ENCODE assay signal across 28 cellular contexts in the genomic region with DNA sequence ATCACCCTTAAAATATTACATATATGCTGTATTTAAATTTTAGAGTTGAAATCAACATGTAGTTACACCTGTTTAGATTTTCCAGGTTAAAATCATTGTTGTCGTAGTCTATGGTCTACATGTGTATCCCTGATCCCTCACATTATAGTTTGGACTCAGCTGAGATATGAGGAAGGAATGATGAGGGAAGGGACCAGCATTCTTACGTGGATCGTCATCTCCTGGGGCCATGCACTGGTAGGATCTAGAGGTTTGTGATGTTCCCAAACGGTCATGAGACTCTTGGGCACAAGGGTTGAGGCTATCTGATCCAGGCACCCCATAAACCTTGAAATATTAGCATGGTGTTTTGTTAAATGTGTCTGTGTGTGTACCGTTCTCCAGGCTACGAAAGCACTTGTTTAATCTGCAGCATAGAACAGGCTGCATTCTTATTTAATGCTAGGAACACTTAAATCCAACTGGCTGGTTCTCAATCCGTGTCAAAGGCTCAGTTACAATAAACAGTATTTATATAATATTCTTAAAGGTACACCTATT. TPM values are rescaled to one million over a fixed set of nuclear protein-coding genes. Genes with fewer than 3 reads are reported as not detected.
DNase-seq lines count a peak whose midpoint lies in the region; ATAC-seq and TF ChIP-seq lines count a peak whose summit lies in the region.
"Had no signal": no experiment of that assay in that cellular context is flagged by ENCODE, and none has a peak within 500 bp of the region (broad histone marks: within the 10 kb centered on the region; RNA-seq: fewer than 3 reads in every experiment).

No MANE protein-coding gene starts in this region.

- TF ChIP-seq CTCF in OCI-LY7 (conservative IDR thresholded peaks at IDR 0.05; ENCODE audit: low read length), result no peak
- TF ChIP-seq CTCF in smooth muscle cell (IDR thresholded peaks at IDR 0.05; ENCODE audit: borderline replicate concordance, insufficient read depth, poor library complexity, severe bottlenecking), result no peak
- TF ChIP-seq CTCF in esophagus squamous epithelium (IDR thresholded peaks at IDR 0.05), result no peak

- H3K4me1 Mint-ChIP-seq in T-cell, result peaks cover 6 to 11% (median 9%) of the 10 kb centered on the region in 3 donors

- no peaks in the 10 kb centered on the region for H4K20me1 ChIP-seq in OCI-LY7 (ENCODE audit: insufficient read depth, low read length)
- H4K20me1 ChIP-seq in smooth muscle cell (ENCODE audit: low read depth), result no peaks in the 10 kb centered on the region

- DNase-seq in EH (ENCODE audit: low read depth) (peak; percentile 32), OCI-LY7 (ENCODE audit: low spot score) (no peak), left ventricle myocardium superior (no peak), smooth muscle cell (lab: John Stamatoyannopoulos, UW; ENCODE audit: unreplicated experiment) (no peak), T-cell (no peak), esophagus squamous epithelium (lab: John Stamatoyannopoulos, UW) (no peak)
- no peak for DNase-seq in activated CD4-positive, CD25-positive, alpha-beta regulatory T cell treated with anti-CD3 and anti-CD28 coated beads, Interleukin-2, amount 50 U/mL, for 72 hours
- DNase-seq: activated CD8-positive, alpha-beta T cell treated with anti-CD3 and anti-CD28 coated beads, Interleukin-2, amount 10 ng/mL, durations not matched to agents 7 days and 5 days; activated naive CD4-positive, alpha-beta T cell treated with anti-CD3 and anti-CD28 coated beads, Interleukin-2, amount 50 U/mL, for 16 hours; amniotic stem cell; CD4-positive, alpha-beta T cell; DND-41; immature natural killer cell; MV-4-11; naive thymus-derived CD8-positive, alpha-beta T cell; NCI-H1436 treated with DMSO at 0.1 percent for 48 hours; NCI-H2081 treated with DMSO at 0.1 percent for 48 hours; NCI-H2227 treated with DMSO at 0.1 percent for 48 hours; NCI-H526 treated with DMSO at 0.1 percent for 48 hours; occipital lobe; SIG-M5; upper lobe of right lung had no signal

- no peak for TF ChIP-seq POLR2A in esophagus squamous epithelium (IDR thresholded peaks at IDR 0.05)

- H3K4me1 ChIP-seq in OCI-LY7 (ENCODE audit: insufficient read depth, low read length, poor library complexity, severe bottlenecking) (peaks cover 31% of the 10 kb centered on the region), smooth muscle cell (ENCODE audit: low read depth) (peaks cover 12% of the 10 kb centered on the region), esophagus squamous epithelium (peaks cover 0 to 29% (median 16%) of the 10 kb centered on the region in 3 donors)
- H3K4me1 ChIP-seq: breast epithelium had no signal

- no TSS peak for BruUV-seq in OCI-LY7 (replicated peaks; lab: Mats Ljungman, UMichigan)

- no peaks in the 10 kb centered on the region for H3K27me3 ChIP-seq in smooth muscle cell (ENCODE audit: low read depth)
- no peaks in the 10 kb centered on the region for H3K27me3 ChIP-seq in esophagus squamous epithelium
- H3K27me3 ChIP-seq: breast epithelium, upper lobe of right lung had no signal

- CTCF ChIA-PET in OCI-LY7 (lab: Charles Lee; ENCODE audit: unreplicated experiment), result no interaction called here
- CTCF ChIA-PET in T-cell (lab: Charles Lee), result no interaction called here

- POLR2A ChIA-PET in OCI-LY7 (lab: Charles Lee), result no interaction called here
- POLR2A ChIA-PET in T-cell (lab: Charles Lee), result no interaction called here

- H3K36me3 ChIP-seq in OCI-LY7 (ENCODE audit: insufficient read depth, low read length) (no peaks in the 10 kb centered on the region), smooth muscle cell (ENCODE audit: low read depth) (no peaks in the 10 kb centered on the region), esophagus squamous epithelium (no peaks in the 10 kb centered on the region)
- H3K36me3 ChIP-seq: breast epithelium, upper lobe of right lung had no signal

- H3K36me3 Mint-ChIP-seq in T-cell, result no peaks in the 10 kb centered on the region
- H3K36me3 Mint-ChIP-seq: immature natural killer cell; naive thymus-derived CD8-positive, alpha-beta T cell; stimulated activated effector memory CD8-positive, alpha-beta T cell treated with anti-CD3 and anti-CD28 coated beads, Interleukin-12 subunit alpha, Interleukin-12 subunit beta, amount 100 ng/mL, for 72 hours had no signal

- H3K4me2 ChIP-seq in OCI-LY7 (ENCODE audit: low read length) (peak overlapping the region; percentile 56; the same call in 1 of the 2 replicates), smooth muscle cell (peak overlapping the region; percentile 74)

- peak; percentile 49 for ATAC-seq in left ventricle myocardium superior
- no peak for ATAC-seq in T-cell (replicated peaks in 1 of 4)
- ATAC-seq in HG02610 (IDR thresholded peaks at IDR 0.05; ENCODE audit: unreplicated experiment), result no peak
- ATAC-seq: naive thymus-derived CD8-positive, alpha-beta T cell; Panc1; upper lobe of right lung had no signal

- peaks cover 0 to 3% of the 10 kb centered on the region in 2 donors for H3K27me3 Mint-ChIP-seq in T-cell
- H3K27me3 Mint-ChIP-seq: CD4-positive, alpha-beta T cell; naive thymus-derived CD8-positive, alpha-beta T cell had no signal

- peaks cover 7% of the 10 kb centered on the region for H3F3A ChIP-seq in smooth muscle cell (ENCODE audit: low read depth)

- WGBS in smooth muscle cell (ENCODE audit: low lambda C conversion rate), result 51% methylated on average over 7 of the region's 7 CpGs
- WGBS in esophagus squamous epithelium, 2 donors, result 63 to 73% methylated on average over 7 of the region's 7 CpGs

- H3K4me3 ChIP-seq in OCI-LY7 (ENCODE audit: low read depth, low read length, poor library complexity, severe bottlenecking) (no peak overlapping the region), smooth muscle cell (no peak overlapping the region), esophagus squamous epithelium (no peak overlapping the region)
- H3K4me3 ChIP-seq: breast epithelium, upper lobe of right lung had no signal

- H3K9ac ChIP-seq in smooth muscle cell (ENCODE audit: low read depth), result peak overlapping the region; percentile 15

- H3K27ac Mint-ChIP-seq in T-cell, result no peak overlapping the region
- H3K27ac Mint-ChIP-seq: CD4-positive, alpha-beta T cell; immature natural killer cell; stimulated activated effector memory CD8-positive, alpha-beta T cell treated with anti-CD3 and anti-CD28 coated beads, Interleukin-12 subunit alpha, Interleukin-12 subunit beta, amount 100 ng/mL, for 72 hours; T-helper 2 cell treated with Interferon-gamma antibody and Interleukin-4, amounts not matched to agents 5 μg/mL and 100 μg/mL, for 36 hours had no signal

- H3K4me3 Mint-ChIP-seq in T-cell, result no peak overlapping the region
- H3K4me3 Mint-ChIP-seq: activated CD8-positive, alpha-beta T cell treated with anti-CD3 and anti-CD28 coated beads, Interleukin-2, amount 10 ng/mL, durations not matched to agents 7 days and 5 days; CD4-positive, alpha-beta T cell; naive thymus-derived CD8-positive, alpha-beta T cell; stimulated activated effector memory CD8-positive, alpha-beta T cell treated with anti-CD3 and anti-CD28 coated beads, Interleukin-12 subunit alpha, Interleukin-12 subunit beta, amount 100 ng/mL, for 72 hours; T-helper 2 cell treated with Interferon-gamma antibody and Interleukin-4, amounts not matched to agents 5 μg/mL and 100 μg/mL, for 36 hours had no signal

- H3K9me3 ChIP-seq in OCI-LY7 (ENCODE audit: low read length) (no peaks in the 10 kb centered on the region), smooth muscle cell (replicated peaks; ENCODE audit: low read depth) (no peaks in the 10 kb centered on the region), esophagus squamous epithelium (no peaks in the 10 kb centered on the region)
- H3K9me3 ChIP-seq: breast epithelium, upper lobe of right lung had no signal

- intact Hi-C loops in OCI-LY7 (cut with micrococcal nuclease; ENCODE audit: unreplicated experiment), result no loop called here
- intact Hi-C loops in left ventricle myocardium superior (cut with micrococcal nuclease), result no loop called here
- intact Hi-C loops in esophagus squamous epithelium (cut with DNase I), result no loop called here

- H3K27ac ChIP-seq in OCI-LY7 (ENCODE audit: low read depth, low read length, poor library complexity, severe bottlenecking) (no peak overlapping the region), smooth muscle cell (ENCODE audit: low read depth) (peak overlapping the region; percentile 66), esophagus squamous epithelium (no peak overlapping the region)
- H3K27ac ChIP-seq: upper lobe of right lung had no signal

- no peaks in the 10 kb centered on the region for H3K9me2 ChIP-seq in OCI-LY7 (ENCODE audit: insufficient read depth, low read length)

- no peaks in the 10 kb centered on the region for H3K9me3 Mint-ChIP-seq in T-cell
- H3K9me3 Mint-ChIP-seq: CD4-positive, alpha-beta T cell; immature natural killer cell; naive thymus-derived CD8-positive, alpha-beta T cell; stimulated activated effector memory CD8-positive, alpha-beta T cell treated with anti-CD3 and anti-CD28 coated beads, Interleukin-12 subunit alpha, Interleukin-12 subunit beta, amount 100 ng/mL, for 72 hours; T-helper 2 cell treated with Interferon-gamma antibody and Interleukin-4, amounts not matched to agents 5 μg/mL and 100 μg/mL, for 36 hours had no signal

- H2AFZ ChIP-seq in OCI-LY7 (ENCODE audit: low read length) (no peak overlapping the region), smooth muscle cell (ENCODE audit: low read depth) (peak overlapping the region; percentile 55)

- H3K79me2 ChIP-seq in OCI-LY7 (ENCODE audit: insufficient read depth, low read depth, low read length), result no peaks in the 10 kb centered on the region
- no peaks in the 10 kb centered on the region for H3K79me2 ChIP-seq in smooth muscle cell (ENCODE audit: low read depth)

RNA-seq across cellular contexts. Expression of gene IPCEF1, which starts 55.4 kb away (rescaled TPM):
- not detected in 2 replicates for total RNA-seq in OCI-LY7 (2014; rRNA removed; shearing (Covaris generic))
- total RNA-seq in OCI-LY7 (2022), result not detected in 2 replicates
- total RNA-seq in left ventricle myocardium superior, result 1.7 TPM
- total RNA-seq in smooth muscle cell, result 0.04 TPM in 1 of 2 replicates, not detected in the other
- polyA plus RNA-seq in smooth muscle cell, result not detected in 2 replicates
- 100 to 1,000 TPM in 1 of 5 donors, 10 to 100 TPM in 4; 57.6 to 132 (median 69.4) TPM for total RNA-seq in T-cell
- 1 to 10 TPM; 1.8 to 8.1 (median 3.5) TPM for total RNA-seq in esophagus squamous epithelium
- total RNA-seq: LHCN-M2 had no signal

Comparison
In these comparisons a context has a peak if more than half of its experiments do, and no peak if none do; other contexts are left out.
1. RNA of gene IPCEF1, which starts 55.4 kb away (total RNA-seq): 57.6 to 132 TPM in T-cell; 1.8 to 8.1 TPM in esophagus squamous epithelium, 1.7 TPM in left ventricle myocardium superior (single experiment), 0.04 TPM in smooth muscle cell and not detected in OCI-LY7; every median in the first group is over 4 times any median in the second.